10 cellular contexts compared by ENCODE assay signal in the genomic region with DNA sequence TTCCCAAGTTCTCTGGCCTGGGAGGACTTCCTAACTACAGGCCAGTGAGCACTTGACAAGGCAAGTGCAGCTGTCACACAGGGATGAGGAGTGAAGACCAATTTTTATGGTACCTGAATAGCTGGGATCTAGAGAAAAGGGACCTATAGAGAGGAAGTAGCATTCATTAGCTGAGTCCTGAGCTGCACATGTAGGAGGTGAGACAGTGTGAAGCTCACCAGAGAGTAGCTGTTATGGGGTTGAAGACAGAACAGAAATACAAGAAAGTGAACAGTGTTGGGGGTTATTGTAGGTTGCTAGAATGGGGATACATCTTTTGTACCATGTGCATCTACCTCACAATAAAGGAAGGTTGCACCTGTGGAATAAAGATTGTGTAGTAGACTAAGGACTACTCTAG. TPM values are rescaled to one million over a fixed set of nuclear protein-coding genes. Genes with fewer than 3 reads are reported as not detected.
"Had no signal": no experiment of that assay in that cellular context is flagged by ENCODE, and none has a peak within 500 bp of the region (broad histone marks: within the 10 kb centered on the region; RNA-seq: fewer than 3 reads in every experiment).

No MANE protein-coding gene starts in this region.

- H2AFZ ChIP-seq: GM23248, GM23338 had no signal

- H3K27ac Mint-ChIP-seq: GM23338, H9, HFFc6 had no signal

- H3K4me2 ChIP-seq: GM23338 had no signal

- H3K36me3 ChIP-seq: HAP-1 had no signal

- H3K4me3 ChIP-seq: GM23248, GM23338, HAP-1 had no signal

- H3K9ac ChIP-seq: GM23248 had no signal

- H3K9me3 Mint-ChIP-seq: H9 had no signal

- H3K27ac ChIP-seq: GM23248 had no signal

- H3K4me1 Mint-ChIP-seq: GM23338, H9 had no signal

- H3K4me3 Mint-ChIP-seq: GM23338, H9, HFFc6 had no signal

- DNase-seq: GM23248, GOT3, H7, H9, HCEC 1CT, HFFc6 had no signal

- ATAC-seq: GM23338, HCT116 had no signal

- H3K4me1 ChIP-seq: HAP-1 had no signal

- H3K9me3 ChIP-seq: HAP-1 had no signal

RNA-seq across cellular contexts. Expression of a gene that starts 37.7 kb away (rescaled TPM):
- total RNA-seq: GM23248, GM23338, H1, H7, H9, HFFc6 had no signal
- polyA plus RNA-seq: GM23248, GM23338, H1 had no signal
